In the genomic region with DNA sequence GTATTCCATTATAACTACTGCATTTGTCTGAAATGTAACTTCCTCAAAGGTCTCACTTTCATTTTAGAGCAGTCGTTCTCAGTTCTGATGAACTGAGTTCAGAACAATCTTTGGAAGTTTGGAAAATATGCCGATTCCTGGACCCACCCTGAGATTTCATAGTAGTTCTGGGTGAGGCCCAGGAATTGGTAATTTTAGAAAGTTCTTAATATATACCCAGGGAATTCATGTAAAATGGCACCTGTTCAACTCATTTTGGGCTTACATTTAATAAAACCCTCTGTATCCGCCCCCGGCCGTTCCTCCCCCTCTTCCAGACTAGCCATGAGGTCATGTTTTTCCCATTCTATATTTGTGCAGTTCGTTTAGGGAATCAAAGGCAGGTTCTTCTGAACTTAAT, we compare ENCODE assay signal across 7 cellular contexts. TPM values are rescaled to one million over a fixed set of nuclear protein-coding genes. Genes with fewer than 3 reads are reported as not detected.
DNase-seq lines count a peak whose midpoint lies in the region; ATAC-seq and TF ChIP-seq lines count a peak whose summit lies in the region.

No MANE protein-coding gene starts in this region.

- dilution Hi-C loops in IMR-90 (cut with HindIII; ENCODE audit: low sequenced_read_pairs, unreplicated experiment), result no loop called here

- peaks cover 47% of the 10 kb centered on the region for H3K4me1 ChIP-seq in IMR-90 (ENCODE audit: control insufficient read depth, insufficient read depth, low read length)
- peaks cover 32% of the 10 kb centered on the region for H3K4me1 ChIP-seq in iPS-20b (ENCODE audit: insufficient read depth, low read length)

- peak overlapping the region; percentile 84 for H3K4ac ChIP-seq in IMR-90 (ENCODE audit: low read depth, low read length)

- H3K9me3 ChIP-seq in IMR-90 (ENCODE audit: control insufficient read depth, insufficient read depth, low read length) (no peaks in the 10 kb centered on the region), WERI-Rb-1 (ENCODE audit: severe bottlenecking) (no peaks in the 10 kb centered on the region), iPS-20b (ENCODE audit: insufficient read depth, low read depth, low read length) (no peaks in the 10 kb centered on the region)

- H3K79me1 ChIP-seq in IMR-90 (ENCODE audit: low read depth in 1 of 2, low read length in 2 of 2), result peaks cover 0 to 28% of the 10 kb centered on the region in 2 experiments; a peak in 2 of 4 replicates

- in situ Hi-C loops in IMR-90 (cut with MboI; ENCODE audit: low sequenced_read_pairs), result loop anchor here (5.0 to 10.0 kb wide), 2 partner anchors 115 to 183 kb away; no protein-coding TSS in a partner anchor

- H3K4me2 ChIP-seq in IMR-90 (ENCODE audit: low read depth, low read length), result peak overlapping the region; percentile 63; the same call in 1 of the 2 replicates

- H2BK5ac ChIP-seq in IMR-90 (ENCODE audit: low read depth, low read length, poor library complexity, severe bottlenecking), result peak overlapping the region; percentile 87

- H3K9me1 ChIP-seq in IMR-90 (ENCODE audit: insufficient read depth, low read length), result peaks cover 21% of the 10 kb centered on the region

- H3K4me3 ChIP-seq in IMR-90 (ENCODE audit: insufficient read depth, low read depth, low read length) (no peak overlapping the region), WERI-Rb-1 (ENCODE audit: low read depth, low read length) (no peak overlapping the region), iPS-20b (ENCODE audit: low read length) (no peak overlapping the region)

- H2BK120ac ChIP-seq in IMR-90 (ENCODE audit: low read depth, low read length), result peak overlapping the region; percentile 95

- peak overlapping the region; percentile 48 for H3K18ac ChIP-seq in IMR-90 (ENCODE audit: low read depth, low read length)

- H2AK9ac ChIP-seq in IMR-90 (replicated peaks; ENCODE audit: low read depth, low read length, poor library complexity), result peak overlapping the region; percentile 1

- H3K14ac ChIP-seq in IMR-90 (replicated peaks; ENCODE audit: low read depth, low read length), result peak overlapping the region; percentile 85

- peak overlapping the region; percentile 80 to 97 for H4K8ac ChIP-seq in IMR-90 (ENCODE audit: low read depth in 2 of 2, low read length in 2 of 2)

- peak overlapping the region; percentile 94 for H4K91ac ChIP-seq in IMR-90 (ENCODE audit: insufficient read depth, low read depth, low read length)

- peak overlapping the region; percentile 84 for H3K56ac ChIP-seq in IMR-90 (ENCODE audit: extremely low read depth, insufficient read depth, low read length)

- TF ChIP-seq CTCF in IMR-90 (conservative IDR thresholded peaks at IDR 0.05; ENCODE audit: low read depth, low read length) (no peak), WERI-Rb-1 (IDR thresholded peaks at IDR 0.05; ENCODE audit: low read depth, low read length) (no peak)

- POLR2A ChIA-PET in IMR-90 (lab: Charles Lee; ENCODE audit: unreplicated experiment), result interaction anchor here (1.5 kb wide), 1 partner anchor 100 kb away, joined by 4 read pairs; no protein-coding TSS in a partner anchor

- H2AK5ac ChIP-seq in IMR-90 (ENCODE audit: low read depth, low read length), result peak overlapping the region; percentile 83; the same call in 1 of the 2 replicates

- no peaks in the 10 kb centered on the region for H4K20me1 ChIP-seq in IMR-90 (ENCODE audit: insufficient read depth, low read length)

- peak overlapping the region; percentile 57; the same call in 1 of the 2 replicates for H3K23ac ChIP-seq in IMR-90 (ENCODE audit: low read depth, low read length)

- peak overlapping the region; percentile 47 for H2AFZ ChIP-seq in IMR-90 (replicated peaks; ENCODE audit: low read length, poor library complexity)

- DNase-seq in IMR-90, result no peak
- no peak for DNase-seq in WERI-Rb-1
- DNase-seq in substantia nigra (lab: John Stamatoyannopoulos, UW), result no peak
- no peak for DNase-seq in NCI-H1105 (lab: John Stamatoyannopoulos, UW)
- DNase-seq in stimulated activated naive CD4-positive, alpha-beta T cell treated with Interleukin-2 at 50 U/mL for 16 hours (lab: John Stamatoyannopoulos, UW), result no peak

- no TSS peak for BruUV-seq in IMR-90 (replicated peaks; lab: Mats Ljungman, UMichigan)

- H2BK20ac ChIP-seq in IMR-90 (ENCODE audit: low read depth, low read length), result peak overlapping the region; percentile 98

- H2BK15ac ChIP-seq in IMR-90 (ENCODE audit: low read depth, low read length), result peak overlapping the region; percentile 97

- intact Hi-C loops in IMR-90 (cut with micrococcal nuclease), result loop anchor here (5.0 kb wide), 1 partner anchor 310 kb away; the partner anchor contains the start of gene APOLD1

- CTCF ChIA-PET in IMR-90 (lab: Yijun Ruan, JAX), result interaction anchor here (2.5 kb wide), 1 partner anchor 114 kb away, joined by 19 read pairs; no protein-coding TSS in a partner anchor

- peak overlapping the region; percentile 85 for H4K5ac ChIP-seq in IMR-90 (ENCODE audit: low read depth, low read length)

- no peak for TF ChIP-seq POLR2A in IMR-90 (IDR thresholded peaks at IDR 0.05; ENCODE audit: low read depth, low read length)

- H3K9ac ChIP-seq in IMR-90 (ENCODE audit: low read depth, low read length) (peak overlapping the region; percentile 26; the same call in 1 of the 2 replicates), iPS-20b (ENCODE audit: low read depth, low read length) (no peak overlapping the region; the same call in 1 of the 2 replicates)

- H3K36me3 ChIP-seq in IMR-90 (ENCODE audit: control insufficient read depth, insufficient read depth, low read length) (no peaks in the 10 kb centered on the region), WERI-Rb-1 (peaks cover under 1% of the 10 kb centered on the region), iPS-20b (ENCODE audit: insufficient read depth, low read depth, low read length) (no peaks in the 10 kb centered on the region)

- ATAC-seq in IMR-90 (ENCODE audit: low read depth), result no peak
- ATAC-seq in GM18511 (IDR thresholded peaks at IDR 0.05; ENCODE audit: unreplicated experiment), result no peak

- no peak for TF ChIP-seq RAD21 in IMR-90 (IDR thresholded peaks at IDR 0.05; ENCODE audit: low read length)

- H3K27me3 ChIP-seq in IMR-90 (ENCODE audit: control insufficient read depth, insufficient read depth, low read length) (no peaks in the 10 kb centered on the region), WERI-Rb-1 (ENCODE audit: insufficient read depth, low read depth, severe bottlenecking) (no peaks in the 10 kb centered on the region), iPS-20b (ENCODE audit: insufficient read depth, low read length) (peaks cover 4% of the 10 kb centered on the region; the same call in 1 of the 2 replicates)

- no CpG with 5 or more reads among the region's 6 CpGs for WGBS in IMR-90 (ENCODE audit: extremely low coverage in 2 of 2, insufficient read length in 1 of 2), 2 experiments

- H3K27ac ChIP-seq in IMR-90 (ENCODE audit: insufficient read depth, low read length), result peak overlapping the region; percentile 51
- peak overlapping the region; percentile 53 for H3K27ac ChIP-seq in WERI-Rb-1
- peak overlapping the region; percentile 10 for H3K27ac ChIP-seq in iPS-20b (ENCODE audit: low read length)
- H3K27ac ChIP-seq in substantia nigra (ENCODE audit: low read depth, low read length, poor library complexity, severe bottlenecking), result peak overlapping the region; percentile 35

TF ChIP-seq in IMR-90, 13 proteins besides CTCF, POLR2A, EP300 and RAD21:
- TF ChIP-seq CEBPB (IDR thresholded peaks at IDR 0.05; ENCODE audit: low read depth, low read length) (no peak), SMC3 (IDR thresholded peaks at IDR 0.05; ENCODE audit: low read depth, low read length) (no peak), BHLHE40 (IDR thresholded peaks at IDR 0.05; ENCODE audit: low read depth, low read length) (no peak), RCOR1 (IDR thresholded peaks at IDR 0.05; ENCODE audit: insufficient replicate concordance, low read length) (no peak), RFX5 (IDR thresholded peaks at IDR 0.05; ENCODE audit: low read depth, low read length) (no peak), NFE2L2 (IDR thresholded peaks at IDR 0.05; ENCODE audit: low read depth, low read length) (no peak), MAZ (IDR thresholded peaks at IDR 0.05; ENCODE audit: borderline replicate concordance, low read depth, low read length) (no peak), FOS (IDR thresholded peaks at IDR 0.05; ENCODE audit: low read depth, low read length) (no peak), CHD1 (IDR thresholded peaks at IDR 0.05; ENCODE audit: low read depth, low read length) (no peak), MXI1 (IDR thresholded peaks at IDR 0.05; ENCODE audit: borderline replicate concordance, low read depth, low read length) (no peak), MAFK (IDR thresholded peaks at IDR 0.05; ENCODE audit: low read depth, low read length) (no peak)
- TF ChIP-seq, protein P1, sequence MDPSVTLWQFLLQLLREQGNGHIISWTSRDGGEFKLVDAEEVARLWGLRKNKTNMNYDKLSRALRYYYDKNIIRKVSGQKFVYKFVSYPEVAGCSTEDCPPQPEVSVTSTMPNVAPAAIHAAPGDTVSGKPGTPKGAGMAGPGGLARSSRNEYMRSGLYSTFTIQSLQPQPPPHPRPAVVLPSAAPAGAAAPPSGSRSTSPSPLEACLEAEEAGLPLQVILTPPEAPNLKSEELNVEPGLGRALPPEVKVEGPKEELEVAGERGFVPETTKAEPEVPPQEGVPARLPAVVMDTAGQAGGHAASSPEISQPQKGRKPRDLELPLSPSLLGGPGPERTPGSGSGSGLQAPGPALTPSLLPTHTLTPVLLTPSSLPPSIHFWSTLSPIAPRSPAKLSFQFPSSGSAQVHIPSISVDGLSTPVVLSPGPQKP (IDR thresholded peaks at IDR 0.05; ENCODE audit: borderline replicate concordance, low read depth, low read length), result no peak
- TF ChIP-seq, protein P2, sequence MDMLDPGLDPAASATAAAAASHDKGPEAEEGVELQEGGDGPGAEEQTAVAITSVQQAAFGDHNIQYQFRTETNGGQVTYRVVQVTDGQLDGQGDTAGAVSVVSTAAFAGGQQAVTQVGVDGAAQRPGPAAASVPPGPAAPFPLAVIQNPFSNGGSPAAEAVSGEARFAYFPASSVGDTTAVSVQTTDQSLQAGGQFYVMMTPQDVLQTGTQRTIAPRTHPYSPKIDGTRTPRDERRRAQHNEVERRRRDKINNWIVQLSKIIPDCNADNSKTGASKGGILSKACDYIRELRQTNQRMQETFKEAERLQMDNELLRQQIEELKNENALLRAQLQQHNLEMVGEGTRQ (IDR thresholded peaks at IDR 0.05; ENCODE audit: low read depth, low read length), result no peak

RNA-seq across cellular contexts. Expression of gene GSG1, which starts 5.9 kb away (rescaled TPM):
- total RNA-seq in IMR-90 (2012; rRNA removed), result 2.5 and 2.9 TPM in 2 replicates
- 1.8 and 2.1 TPM in 2 replicates for polyA plus RNA-seq in IMR-90 (2012; rRNA removed)
- 1.6 and 2.0 TPM in 2 replicates for polyA plus RNA-seq in IMR-90 (2012; cell fraction: cytosol; rRNA removed)
- polyA plus RNA-seq in IMR-90 (2012; cell fraction: nucleus; rRNA removed; ENCODE audit: low replicate concordance), result 0.99 and 1.5 TPM in 2 replicates

RNA-seq across cellular contexts. Expression of gene FAM234B, which starts 53.3 kb away (rescaled TPM):
- total RNA-seq in IMR-90 (2012; rRNA removed), result 6.7 and 8.6 TPM in 2 replicates
- 3.6 and 3.7 TPM in 2 replicates for polyA plus RNA-seq in IMR-90 (2012; rRNA removed)
- polyA plus RNA-seq in IMR-90 (2012; cell fraction: cytosol; rRNA removed), result 2.2 and 2.5 TPM in 2 replicates
- 1.7 and 3.8 TPM in 2 replicates for polyA plus RNA-seq in IMR-90 (2012; cell fraction: nucleus; rRNA removed; ENCODE audit: low replicate concordance)
